In genomic region chr4:155342142-155342541, GRCh38 we compare ENCODE assay signal across 19 cellular contexts. TPM values are rescaled to one million over a fixed set of nuclear protein-coding genes. Genes with fewer than 3 reads are reported as not detected.
DNase-seq lines count a peak whose midpoint lies in the region; ATAC-seq, FAIRE-seq and TF ChIP-seq lines count a peak whose summit lies in the region.
"Had no signal": no experiment of that assay in that cellular context is flagged by ENCODE, and none has a peak within 500 bp of the region (broad histone marks: within the 10 kb centered on the region; RNA-seq: fewer than 3 reads in every experiment).

No MANE protein-coding gene starts in this region.

- CTCF ChIA-PET in endothelial cell of umbilical vein (lab: Charles Lee), result interaction anchor here (1.0 kb wide), 1 partner anchor 316 kb away, joined by 3 read pairs; no protein-coding TSS in a partner anchor

- H3K9me1 ChIP-seq in endothelial cell of umbilical vein (replicated peaks; ENCODE audit: control insufficient read depth, extremely low read depth, insufficient read depth, low read length), result no peaks in the 10 kb centered on the region

- no peak overlapping the region for H3K9ac ChIP-seq in endothelial cell of umbilical vein (replicated peaks; ENCODE audit: extremely low read depth, insufficient read depth, low read length)

- H3K27ac ChIP-seq in endothelial cell of umbilical vein (ENCODE audit: insufficient read depth, low read depth, low read length), result no peak overlapping the region
- H3K27ac ChIP-seq: dorsolateral prefrontal cortex, transverse colon had no signal

- TF ChIP-seq POLR2A in endothelial cell of umbilical vein (IDR thresholded peaks at IDR 0.05; ENCODE audit: low read depth, low read length), result no peak

- no peaks in the 10 kb centered on the region for H3K79me2 ChIP-seq in endothelial cell of umbilical vein (ENCODE audit: control insufficient read depth, insufficient read depth, low read length)

- FAIRE-seq in endothelial cell of umbilical vein (lab: Jason Lieb, UNC) (no peak), GM19239 (lab: Jason Lieb, UNC) (no peak)

- dilution Hi-C loops in endothelial cell of umbilical vein (cut with MboI; ENCODE audit: extremely low pct_ligation_motif_present, low sequenced_read_pairs), result no loop called here

- POLR2A ChIA-PET in endothelial cell of umbilical vein (lab: Charles Lee), result no interaction called here

- BruUV-seq in endothelial cell of umbilical vein (replicated peaks; lab: Mats Ljungman, UMichigan), result no TSS peak

- TF ChIP-seq CTCF in endothelial cell of umbilical vein (IDR thresholded peaks at IDR 0.05; ENCODE audit: extremely low read depth in 1 of 2, insufficient read depth in 1 of 2, low read depth in 1 of 2, low read length in 2 of 2), result no peak
- no peak for TF ChIP-seq CTCF in GM10266 (IDR thresholded peaks at IDR 0.05; ENCODE audit: control insufficient read depth, insufficient read depth, low read depth, missing control alignments)

- ATAC-seq in GM18873 (IDR thresholded peaks at IDR 0.05; ENCODE audit: low FRiP score, unreplicated experiment), result no peak
- ATAC-seq: activated T-cell treated with anti-CD3 and anti-CD28 coated beads, Interleukin-2, amount 50 U/mL, for 4 hours had no signal

- H2AFZ ChIP-seq in endothelial cell of umbilical vein (ENCODE audit: low read depth, low read length), result no peak overlapping the region

- H3K4me3 ChIP-seq in endothelial cell of umbilical vein (replicated peaks in 1 of 3; ENCODE audit: insufficient read depth in 1 of 3, low read depth in 1 of 3, low read length in 3 of 3), result no peak overlapping the region
- H3K4me3 ChIP-seq: dorsolateral prefrontal cortex, transverse colon had no signal

- no peaks in the 10 kb centered on the region for H3K4me1 ChIP-seq in endothelial cell of umbilical vein (ENCODE audit: control insufficient read depth, extremely low read depth, insufficient read depth, low read length)
- H3K4me1 ChIP-seq: transverse colon had no signal

- H3K27me3 ChIP-seq in endothelial cell of umbilical vein (ENCODE audit: control insufficient read depth in 2 of 2, insufficient read depth in 2 of 2, low read length in 2 of 2), result no peaks in the 10 kb centered on the region
- H3K27me3 ChIP-seq: dorsolateral prefrontal cortex, transverse colon had no signal

- intact Hi-C loops in endothelial cell of umbilical vein (cut with micrococcal nuclease), result no loop called here

- H4K20me1 ChIP-seq in endothelial cell of umbilical vein (replicated peaks; ENCODE audit: control insufficient read depth, extremely low read depth, insufficient read depth, low read length), result no peaks in the 10 kb centered on the region

- H3K4me2 ChIP-seq in endothelial cell of umbilical vein (ENCODE audit: insufficient read depth, low read length), result no peak overlapping the region

- no peaks in the 10 kb centered on the region for H3K9me3 ChIP-seq in endothelial cell of umbilical vein (replicated peaks; ENCODE audit: control insufficient read depth, insufficient read depth, low read length)

- DNase-seq in DMS53 treated with DMSO at 0.1 percent for 48 hours (lab: John Stamatoyannopoulos, UW; ENCODE audit: unreplicated experiment) (peak; percentile 13), M059J (ENCODE audit: low read depth) (peak; percentile 40), endothelial cell of umbilical vein (ENCODE audit: low read depth, low spot score) (no peak), kidney glomerular epithelial cell (lab: John Stamatoyannopoulos, UW) (peak; percentile 57), GM19239 (ENCODE audit: insufficient read length, low spot score) (no peak), GM10266 (ENCODE audit: extremely low spot score) (no peak)
- no peak for DNase-seq in effector CD4-positive, alpha-beta T cell
- DNase-seq: activated CD4-positive, alpha-beta T cell treated with anti-CD3 and anti-CD28 coated beads for 48 hours; activated T-cell treated with anti-CD3 and anti-CD28 coated beads, Interleukin-2, amount 50 U/mL, for 4 hours; amygdala; C1 segment of cervical spinal cord; dorsolateral prefrontal cortex; head of caudate nucleus; naive B cell; NCI-H146; NCI-H510A treated with DMSO at 0.1 percent for 48 hours; stimulated activated CD4-positive, alpha-beta T cell treated with anti-CD3 and anti-CD28 coated beads, Interleukin-2, amount 100 ng/mL, for 24 hours; transverse colon had no signal

- no peaks in the 10 kb centered on the region for H3K36me3 ChIP-seq in endothelial cell of umbilical vein (ENCODE audit: control insufficient read depth in 2 of 2, extremely low read depth in 1 of 2, insufficient read depth in 2 of 2, low read length in 2 of 2)
- H3K36me3 ChIP-seq: transverse colon had no signal

TF ChIP-seq in endothelial cell of umbilical vein, 7 proteins besides CTCF, POLR2A, EP300 and RAD21:
- TF ChIP-seq MYC (IDR thresholded peaks at IDR 0.05; ENCODE audit: low read depth, low read length), result no peak
- peak; percentile 26 for TF ChIP-seq JUN (IDR thresholded peaks at IDR 0.05; ENCODE audit: borderline replicate concordance, insufficient read depth, insufficient read length, low read depth)
- TF ChIP-seq POLR2AphosphoS5 (IDR thresholded peaks at IDR 0.05; ENCODE audit: insufficient read depth, low read depth, low read length), result no peak

RNA-seq across cellular contexts. Expression of gene MAP9, which starts 34.6 kb away (rescaled TPM):
- total RNA-seq in M059J (2014; rRNA removed; shearing (Covaris generic)), result 6.7 and 10.7 TPM in 2 replicates
- 1.1 and 1.3 TPM in 2 replicates for total RNA-seq in endothelial cell of umbilical vein
- polyA plus RNA-seq in endothelial cell of umbilical vein, result 0.06 and 0.17 TPM in 2 replicates
- 0.14 and 0.16 TPM in 2 replicates for polyA plus RNA-seq in endothelial cell of umbilical vein (2011; cell fraction: cytosol; rRNA removed)
- polyA plus RNA-seq in endothelial cell of umbilical vein (2011; cell fraction: nucleus; rRNA removed), result 0.39 and 0.59 TPM in 2 replicates
- 0.10 and 0.19 TPM in 2 replicates for polyA plus RNA-seq in endothelial cell of umbilical vein (2012)
- polyA minus RNA-seq in endothelial cell of umbilical vein, result 0.19 and 0.39 TPM in 2 replicates
- not detected for polyA minus RNA-seq in endothelial cell of umbilical vein (2011; cell fraction: cytosol; rRNA and poly(A)+ RNA removed)
- 1.3 and 2.4 TPM in 2 replicates for polyA minus RNA-seq in endothelial cell of umbilical vein (2011; cell fraction: nucleus; rRNA and poly(A)+ RNA removed)

Comparison
In these comparisons a context has a peak if more than half of its experiments do, and no peak if none do; other contexts are left out.
1. DNase-seq: peak in DMS53 treated with DMSO at 0.1 percent for 48 hours (single experiment), M059J (single experiment) and kidney glomerular epithelial cell (single experiment); none in endothelial cell of umbilical vein (single experiment), effector CD4-positive, alpha-beta T cell (single experiment), GM19239 (single experiment) and GM10266 (single experiment).